Comparison of ENCODE assay signal across 17 cellular contexts in genomic region chr11:69877235-69877634, GRCh38. TPM values are rescaled to one million over a fixed set of nuclear protein-coding genes. Genes with fewer than 3 reads are reported as not detected.
A peak's percentile ranks its signal among the peaks of the same experiment; 100 is the strongest.
DNase-seq lines count a peak whose midpoint lies in the region; ATAC-seq and TF ChIP-seq lines count a peak whose summit lies in the region.
"Had no signal": no experiment of that assay in that cellular context is flagged by ENCODE, and none has a peak within 500 bp of the region (broad histone marks: within the 10 kb centered on the region; RNA-seq: fewer than 3 reads in every experiment).

No MANE protein-coding gene starts in this region.

- H3K27ac ChIP-seq in PC-3 (ENCODE audit: low read length), result no peak overlapping the region
- H3K27ac ChIP-seq: BLaER1 had no signal

- H3K9me2 ChIP-seq in PC-3 (replicated peaks; ENCODE audit: low read length), result no peaks in the 10 kb centered on the region

- no peak for TF ChIP-seq CTCF in PC-3 (conservative IDR thresholded peaks at IDR 0.05; ENCODE audit: low read depth, low read length)

- H3K79me2 ChIP-seq in PC-3 (ENCODE audit: low read length), result no peaks in the 10 kb centered on the region

- no peaks in the 10 kb centered on the region for H3K9me3 Mint-ChIP-seq in activated CD8-positive, alpha-beta memory T cell treated with anti-CD3 and anti-CD28 coated beads, Interleukin-2, amount 10 ng/mL, durations not matched to agents 7 days and 5 days (ENCODE audit: low read depth)
- H3K9me3 Mint-ChIP-seq: CD8-positive, alpha-beta memory T cell had no signal

- H3K4me2 ChIP-seq in PC-3 (ENCODE audit: low read length), result no peak overlapping the region
- H3K4me2 ChIP-seq: BLaER1 had no signal

- H3K27me3 Mint-ChIP-seq in activated CD8-positive, alpha-beta memory T cell treated with anti-CD3 and anti-CD28 coated beads, Interleukin-2, amount 10 ng/mL, durations not matched to agents 7 days and 5 days, result no peaks in the 10 kb centered on the region

- no peak overlapping the region for H3K27ac Mint-ChIP-seq in activated CD8-positive, alpha-beta memory T cell treated with anti-CD3 and anti-CD28 coated beads, Interleukin-2, amount 10 ng/mL, durations not matched to agents 7 days and 5 days
- H3K27ac Mint-ChIP-seq: CD8-positive, alpha-beta memory T cell had no signal

- H3K36me3 ChIP-seq in H7 (replicated peaks; ENCODE audit: control insufficient read depth, insufficient read depth, low read length) (no peaks in the 10 kb centered on the region), PC-3 (ENCODE audit: low read depth, low read length) (no peaks in the 10 kb centered on the region)
- H3K36me3 ChIP-seq: BLaER1 had no signal

- no peak for ATAC-seq in activated CD8-positive, alpha-beta memory T cell treated with anti-CD3 and anti-CD28 coated beads, Interleukin-2, amount 10 ng/mL, durations not matched to agents 7 days and 5 days
- no peak for ATAC-seq in sciatic nerve
- ATAC-seq in PC-3, result no peak

- CTCF ChIA-PET in activated CD8-positive, alpha-beta memory T cell treated with anti-CD3 and anti-CD28 coated beads, Interleukin-2, amount 10 ng/mL, durations not matched to agents 7 days and 5 days (lab: Charles Lee), result no interaction called here
- CTCF ChIA-PET in PC-3 (lab: Charles Lee), result no interaction called here

- H3F3A ChIP-seq in PC-3 (ENCODE audit: low read length, unreplicated experiment), result no peaks in the 10 kb centered on the region

- no peaks in the 10 kb centered on the region for H3K4me1 ChIP-seq in PC-3 (ENCODE audit: insufficient read depth, low read length)
- H3K4me1 ChIP-seq: BLaER1 had no signal

- H3K27me3 ChIP-seq in H7 (ENCODE audit: control insufficient read depth, insufficient read depth, low read length) (no peaks in the 10 kb centered on the region; the same call in 1 of the 2 replicates), PC-3 (ENCODE audit: low read length) (no peaks in the 10 kb centered on the region)
- H3K27me3 ChIP-seq: BLaER1 had no signal

- no peak overlapping the region for H3K4me3 Mint-ChIP-seq in activated CD8-positive, alpha-beta memory T cell treated with anti-CD3 and anti-CD28 coated beads, Interleukin-2, amount 10 ng/mL, durations not matched to agents 7 days and 5 days
- H3K4me3 Mint-ChIP-seq: CD8-positive, alpha-beta memory T cell had no signal

- no peaks in the 10 kb centered on the region for H3K9me3 ChIP-seq in PC-3 (ENCODE audit: low read length)
- H3K9me3 ChIP-seq: BLaER1 had no signal

- intact Hi-C loops in sciatic nerve (cut with DNase I) (no loop called here), PC-3 (cut with micrococcal nuclease) (no loop called here)

- H3K4me3 ChIP-seq in H7 (ENCODE audit: insufficient read depth, low read depth, low read length) (no peak overlapping the region), PC-3 (ENCODE audit: low read length) (no peak overlapping the region)
- H3K4me3 ChIP-seq: BLaER1 had no signal

- H4K20me1 ChIP-seq in PC-3 (ENCODE audit: low read length), result no peaks in the 10 kb centered on the region
- H4K20me1 ChIP-seq: BLaER1 had no signal

- no peaks in the 10 kb centered on the region for H3K36me3 Mint-ChIP-seq in activated CD8-positive, alpha-beta memory T cell treated with anti-CD3 and anti-CD28 coated beads, Interleukin-2, amount 10 ng/mL, durations not matched to agents 7 days and 5 days
- H3K36me3 Mint-ChIP-seq: CD8-positive, alpha-beta memory T cell had no signal

- POLR2A ChIA-PET in PC-3 (lab: Charles Lee; ENCODE audit: unreplicated experiment), result no interaction called here

- peak; percentile 33 for DNase-seq in activated CD8-positive, alpha-beta memory T cell treated with anti-CD3 and anti-CD28 coated beads, Interleukin-2, amount 50 U/mL, for 48 hours
- DNase-seq in activated CD8-positive, alpha-beta memory T cell treated with anti-CD3 and anti-CD28 coated beads, Interleukin-2, amount 10 ng/mL, durations not matched to agents 7 days and 5 days, result no peak
- DNase-seq in H7, result peak; percentile 15
- peak; percentile 43 for DNase-seq in islet precursor cell
- peak; percentile 14 for DNase-seq in sciatic nerve (ENCODE audit: low spot score)
- DNase-seq in PC-3, result no peak
- DNase-seq in GM19240 (ENCODE audit: insufficient read length, low spot score), result no peak
- no peak for DNase-seq in HK-2 (ENCODE audit: unreplicated experiment)
- DNase-seq: CD8-positive, alpha-beta memory T cell; DMS79 treated with DMSO at 0.1 percent for 48 hours; HCEC 1CT; NCI-H1105 treated with DMSO at 0.1 percent for 48 hours; NCI-H187 treated with DMSO at 0.1 percent for 48 hours; NCI-H69 had no signal

- no peak overlapping the region for H2AFZ ChIP-seq in PC-3 (ENCODE audit: low read length)

- H3K4me1 Mint-ChIP-seq in activated CD8-positive, alpha-beta memory T cell treated with anti-CD3 and anti-CD28 coated beads, Interleukin-2, amount 10 ng/mL, durations not matched to agents 7 days and 5 days, result no peaks in the 10 kb centered on the region
- H3K4me1 Mint-ChIP-seq: CD8-positive, alpha-beta memory T cell had no signal

- H3K9ac ChIP-seq in PC-3 (ENCODE audit: low read length), result no peak overlapping the region
- H3K9ac ChIP-seq: BLaER1 had no signal

- BruUV-seq in PC-3 (replicated peaks; lab: Mats Ljungman, UMichigan), result no TSS peak

RNA-seq across cellular contexts. Expression of gene FGF3, which starts 58.0 kb away (rescaled TPM):
- not detected for total RNA-seq in activated CD8-positive, alpha-beta memory T cell treated with anti-CD3 and anti-CD28 coated beads, Interleukin-2, amount 10 ng/mL, durations not matched to agents 7 days and 5 days
- total RNA-seq in H7 (2014; rRNA removed; shearing (Covaris generic)), result 0.15 TPM in 1 of 2 replicates, not detected in the other
- total RNA-seq in sciatic nerve, result not detected
- not detected in 2 replicates for total RNA-seq in PC-3 (2014; rRNA removed)
- total RNA-seq: A172; CD8-positive, alpha-beta memory T cell; G401 had no signal

Comparison
In these comparisons a context has a peak if more than half of its experiments do, and no peak if none do; other contexts are left out.
1. DNase-seq: peak in activated CD8-positive, alpha-beta memory T cell treated with anti-CD3 and anti-CD28 coated beads, Interleukin-2, amount 50 U/mL, for 48 hours (single experiment), H7 (single experiment), islet precursor cell (single experiment) and sciatic nerve (single experiment); none in activated CD8-positive, alpha-beta memory T cell treated with anti-CD3 and anti-CD28 coated beads, Interleukin-2, amount 10 ng/mL, durations not matched to agents 7 days and 5 days (single experiment), PC-3 (single experiment), GM19240 (single experiment) and HK-2 (single experiment).